27 cellular contexts compared by ENCODE assay signal in the genomic region with DNA sequence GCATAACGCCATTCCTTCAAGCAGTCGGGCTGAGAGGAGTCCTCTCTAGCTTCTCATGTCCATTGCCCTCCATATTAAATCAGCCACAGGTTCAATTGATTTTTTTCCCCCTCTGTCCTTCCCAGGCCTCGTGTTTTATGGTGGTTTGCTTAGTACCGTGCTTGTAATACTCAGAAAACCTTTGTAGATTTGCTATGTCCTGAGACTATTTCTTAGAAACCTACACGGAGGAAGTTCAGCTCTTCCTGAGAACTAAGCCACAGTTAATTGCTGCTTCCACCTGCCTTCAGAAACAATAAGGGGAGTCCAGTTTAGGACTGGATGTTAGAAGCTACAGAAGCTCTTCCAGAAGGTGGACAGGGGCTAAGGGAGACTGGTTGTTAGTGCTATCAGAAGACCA.
A peak's percentile ranks its signal among the peaks of the same experiment; 100 is the strongest.
DNase-seq lines count a peak whose midpoint lies in the region; ATAC-seq and TF ChIP-seq lines count a peak whose summit lies in the region.
"Had no signal": no experiment of that assay in that cellular context is flagged by ENCODE, and none has a peak within 500 bp of the region (broad histone marks: within the 10 kb centered on the region; RNA-seq: fewer than 3 reads in every experiment).

No MANE protein-coding gene starts in this region.

- no peaks in the 10 kb centered on the region for H3K36me3 ChIP-seq in brain microvascular endothelial cell (replicated peaks)
- H3K36me3 ChIP-seq: SJCRH30 had no signal

- ATAC-seq in activated CD8-positive, alpha-beta memory T cell treated with anti-CD3 and anti-CD28 coated beads, Interleukin-2, amount 10 ng/mL, durations not matched to agents 7 days and 5 days, result no peak
- no peak for ATAC-seq in stimulated activated memory B cell treated with anti-CD40 and anti-IgM and Interleukin-4, amounts not matched to agents 10 μg/mL and 1 μg/mL and 100 μg/mL, for 72 hours
- ATAC-seq in left cardiac atrium (no peak), GM19452 (IDR thresholded peaks at IDR 0.05; ENCODE audit: unreplicated experiment) (no peak)
- ATAC-seq: CD8-positive, alpha-beta T cell; Right ventricle myocardium inferior; SK-N-SH treated with all-trans-retinoic acid at 6 μM for 48 hours had no signal

- H3K4me1 Mint-ChIP-seq in activated CD8-positive, alpha-beta memory T cell treated with anti-CD3 and anti-CD28 coated beads, Interleukin-2, amount 10 ng/mL, durations not matched to agents 7 days and 5 days, result peaks cover 8% of the 10 kb centered on the region
- peaks cover 10% of the 10 kb centered on the region for H3K4me1 Mint-ChIP-seq in endothelial cell (ENCODE audit: unreplicated experiment)
- peaks cover 9% of the 10 kb centered on the region for H3K4me1 Mint-ChIP-seq in stimulated activated memory B cell treated with anti-CD40 and anti-IgM and Interleukin-4, amounts not matched to agents 10 μg/mL and 1 μg/mL and 100 μg/mL, for 72 hours

- no peaks in the 10 kb centered on the region for H3K27me3 ChIP-seq in brain microvascular endothelial cell (replicated peaks)
- H3K27me3 ChIP-seq: SJCRH30 had no signal

- H3K27ac ChIP-seq in brain microvascular endothelial cell, result no peak overlapping the region
- H3K27ac ChIP-seq: HL-60, PC-9, SJCRH30 had no signal

- no peak for DNase-seq in activated CD8-positive, alpha-beta memory T cell treated with anti-CD3 and anti-CD28 coated beads, Interleukin-2, amount 10 ng/mL, durations not matched to agents 7 days and 5 days
- no peak for DNase-seq in activated CD8-positive, alpha-beta memory T cell treated with anti-CD3 and anti-CD28 coated beads, Interleukin-2, amount 50 U/mL, for 4 hours
- peak; percentile 40 for DNase-seq in KG1 (lab: John Stamatoyannopoulos, UW)
- DNase-seq in endothelial cell (ENCODE audit: low spot score), result no peak
- DNase-seq in left cardiac atrium, result no peak
- no peak for DNase-seq in brain microvascular endothelial cell
- DNase-seq: C1 segment of cervical spinal cord; Caco-2; CD8-positive, alpha-beta T cell; EL; GDM1; NCI-H1105 treated with DMSO at 0.1 percent for 48 hours; NCI-H146; NCI-H1930; NCI-H2107; NCI-H446 treated with DMSO at 0.1 percent for 48 hours; NCI-H526; NCI-H82; NK-92 treated with Interleukin-12 subunit alpha and Interleukin-12 subunit beta, amount 100 ng/mL, for 24 hours; PC-9; SJCRH30 had no signal

- no peaks in the 10 kb centered on the region for H3K9me3 Mint-ChIP-seq in activated CD8-positive, alpha-beta memory T cell treated with anti-CD3 and anti-CD28 coated beads, Interleukin-2, amount 10 ng/mL, durations not matched to agents 7 days and 5 days (ENCODE audit: low read depth)
- no peaks in the 10 kb centered on the region for H3K9me3 Mint-ChIP-seq in endothelial cell (ENCODE audit: unreplicated experiment)
- H3K9me3 Mint-ChIP-seq in stimulated activated memory B cell treated with anti-CD40 and anti-IgM and Interleukin-4, amounts not matched to agents 10 μg/mL and 1 μg/mL and 100 μg/mL, for 72 hours, result no peaks in the 10 kb centered on the region
- H3K9me3 Mint-ChIP-seq: CD8-positive, alpha-beta T cell; IgD-negative memory B cell had no signal

- intact Hi-C loops in left cardiac atrium (cut with DNase I), result no loop called here

- CTCF ChIA-PET in activated CD8-positive, alpha-beta memory T cell treated with anti-CD3 and anti-CD28 coated beads, Interleukin-2, amount 10 ng/mL, durations not matched to agents 7 days and 5 days (lab: Charles Lee), result no interaction called here

- no peaks in the 10 kb centered on the region for H3K27me3 Mint-ChIP-seq in activated CD8-positive, alpha-beta memory T cell treated with anti-CD3 and anti-CD28 coated beads, Interleukin-2, amount 10 ng/mL, durations not matched to agents 7 days and 5 days
- H3K27me3 Mint-ChIP-seq in endothelial cell (ENCODE audit: unreplicated experiment), result no peaks in the 10 kb centered on the region
- H3K27me3 Mint-ChIP-seq in stimulated activated memory B cell treated with anti-CD40 and anti-IgM and Interleukin-4, amounts not matched to agents 10 μg/mL and 1 μg/mL and 100 μg/mL, for 72 hours, result no peaks in the 10 kb centered on the region

- H3K4me3 ChIP-seq in brain microvascular endothelial cell (ENCODE audit: low read depth, low read length), result no peak overlapping the region
- H3K4me3 ChIP-seq: PC-9, SJCRH30 had no signal

- H3K36me3 Mint-ChIP-seq in activated CD8-positive, alpha-beta memory T cell treated with anti-CD3 and anti-CD28 coated beads, Interleukin-2, amount 10 ng/mL, durations not matched to agents 7 days and 5 days, result no peaks in the 10 kb centered on the region
- H3K36me3 Mint-ChIP-seq in endothelial cell (ENCODE audit: low read depth, unreplicated experiment), result no peaks in the 10 kb centered on the region
- H3K36me3 Mint-ChIP-seq in stimulated activated memory B cell treated with anti-CD40 and anti-IgM and Interleukin-4, amounts not matched to agents 10 μg/mL and 1 μg/mL and 100 μg/mL, for 72 hours, result no peaks in the 10 kb centered on the region
- H3K36me3 Mint-ChIP-seq: CD8-positive, alpha-beta T cell; IgD-negative memory B cell had no signal

- TF ChIP-seq CTCF in endothelial cell (IDR thresholded peaks at IDR 0.05; ENCODE audit: unreplicated experiment) (no peak), brain microvascular endothelial cell (IDR thresholded peaks at IDR 0.05; ENCODE audit: low read depth, low read length, missing control alignments) (no peak)

- in situ Hi-C loops in brain microvascular endothelial cell (cut with HindIII; ENCODE audit: low pct_ligation_motif_present, low sequenced_read_pairs), result no loop called here

- peak overlapping the region; percentile 4 for H3K27ac Mint-ChIP-seq in activated CD8-positive, alpha-beta memory T cell treated with anti-CD3 and anti-CD28 coated beads, Interleukin-2, amount 10 ng/mL, durations not matched to agents 7 days and 5 days
- peak overlapping the region; percentile 50 for H3K27ac Mint-ChIP-seq in endothelial cell (ENCODE audit: unreplicated experiment)
- peak overlapping the region; percentile 15 for H3K27ac Mint-ChIP-seq in stimulated activated memory B cell treated with anti-CD40 and anti-IgM and Interleukin-4, amounts not matched to agents 10 μg/mL and 1 μg/mL and 100 μg/mL, for 72 hours
- H3K27ac Mint-ChIP-seq: CD8-positive, alpha-beta T cell; IgD-negative memory B cell had no signal

- no peak overlapping the region for H3K4me3 Mint-ChIP-seq in activated CD8-positive, alpha-beta memory T cell treated with anti-CD3 and anti-CD28 coated beads, Interleukin-2, amount 10 ng/mL, durations not matched to agents 7 days and 5 days
- H3K4me3 Mint-ChIP-seq in endothelial cell (ENCODE audit: unreplicated experiment), result no peak overlapping the region
- no peak overlapping the region for H3K4me3 Mint-ChIP-seq in stimulated activated memory B cell treated with anti-CD40 and anti-IgM and Interleukin-4, amounts not matched to agents 10 μg/mL and 1 μg/mL and 100 μg/mL, for 72 hours
- H3K4me3 Mint-ChIP-seq: CD8-positive, alpha-beta T cell; IgD-negative memory B cell had no signal
